In the genomic region with DNA sequence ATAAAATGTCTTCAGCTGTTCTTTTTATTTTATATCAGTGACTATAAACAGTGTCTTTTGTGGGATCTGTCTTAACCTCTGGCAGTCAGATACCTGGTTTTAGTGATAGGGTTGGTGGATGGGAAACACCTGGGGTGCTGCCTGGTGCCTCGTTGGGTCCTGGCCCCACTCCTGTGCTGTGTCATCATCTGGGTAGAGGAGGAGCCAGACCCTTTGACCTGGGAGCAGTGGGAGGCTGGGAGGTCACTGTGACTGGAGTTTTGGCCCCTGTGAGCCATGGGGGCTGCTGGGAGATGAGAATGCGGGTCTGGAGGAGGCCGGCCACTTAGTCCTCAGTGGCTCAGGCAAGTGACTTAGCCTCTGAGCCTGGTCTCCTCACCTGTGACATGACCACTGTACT, we compare ENCODE assay signal across 34 cellular contexts. TPM values are rescaled to one million over a fixed set of nuclear protein-coding genes. Genes with fewer than 3 reads are reported as not detected.
"Had no signal": no experiment of that assay in that cellular context is flagged by ENCODE, and none has a peak within 500 bp of the region (broad histone marks: within the 10 kb centered on the region; RNA-seq: fewer than 3 reads in every experiment).

No MANE protein-coding gene starts in this region.

- H3K27ac Mint-ChIP-seq: activated B cell treated with CpG ODN at 0.5 μM for 24 hours; activated CD4-positive, alpha-beta memory T cell treated with anti-CD3 and anti-CD28 coated beads for 36 hours; activated CD4-positive, alpha-beta T cell treated with anti-CD3 and anti-CD28 coated beads, Interleukin-2, amount 10 ng/mL, durations not matched to agents 24 days and 14 days; activated CD8-positive, alpha-beta T cell treated with anti-CD3 and anti-CD28 coated beads for 36 hours; activated naive CD4-positive, alpha-beta T cell treated with anti-CD3 and anti-CD28 coated beads for 36 hours; activated naive CD4-positive, alpha-beta T cell treated with anti-CD3 and anti-CD28 coated beads, Interleukin-2, amount 50 U/mL, for 72 hours; activated naive CD8-positive, alpha-beta T cell treated with anti-CD3 and anti-CD28 coated beads for 36 hours; activated T-cell treated with anti-CD3 and anti-CD28 coated beads, Interleukin-2, amount 50 U/mL, for 72 hours; activated T-helper 1 cell treated with anti-CD3 and anti-CD28 coated beads, Interleukin-12 subunit alpha, Interleukin-12 subunit beta, Interleukin-2, Interleukin-4 antibody, amounts not matched to agents 30 ng/mL and 10 ng/mL and 1 ng/mL, durations not matched to agents 14 hours and 24 hours and 36 hours; activated T-helper 17 cell treated with anti-CD3 and anti-CD28 coated beads, Interleukin-2, amount 50 U/mL, for 72 hours; T-helper 1 cell treated with Interleukin-12 subunit alpha and Interleukin-12 subunit beta and Interleukin-4 antibody, amounts not matched to agents 30 μg/mL and 1 μg/mL, for 36 hours; T-helper 2 cell treated with Interferon-gamma antibody and Interleukin-4, amounts not matched to agents 5 μg/mL and 100 μg/mL, for 36 hours had no signal

- H3K36me3 Mint-ChIP-seq: activated CD4-positive, alpha-beta memory T cell treated with anti-CD3 and anti-CD28 coated beads for 36 hours; activated naive CD4-positive, alpha-beta T cell treated with anti-CD3 and anti-CD28 coated beads, Interleukin-2, amount 50 U/mL, for 72 hours; activated naive CD8-positive, alpha-beta T cell treated with anti-CD3 and anti-CD28 coated beads for 36 hours had no signal

- H3K4me3 Mint-ChIP-seq: activated B cell treated with CpG ODN at 0.5 μM for 24 hours; activated CD4-positive, alpha-beta memory T cell treated with anti-CD3 and anti-CD28 coated beads for 36 hours; activated CD4-positive, alpha-beta T cell treated with anti-CD3 and anti-CD28 coated beads, Interleukin-2, amount 10 ng/mL, durations not matched to agents 24 days and 14 days; activated CD8-positive, alpha-beta T cell treated with anti-CD3 and anti-CD28 coated beads for 36 hours; activated naive CD4-positive, alpha-beta T cell treated with anti-CD3 and anti-CD28 coated beads for 36 hours; activated naive CD8-positive, alpha-beta T cell treated with anti-CD3 and anti-CD28 coated beads for 36 hours; activated T-cell treated with anti-CD3 and anti-CD28 coated beads, Interleukin-2, amount 50 U/mL, for 4 hours; activated T-cell treated with anti-CD3 and anti-CD28 coated beads, Interleukin-2, amount 50 U/mL, for 72 hours; activated T-helper 1 cell treated with anti-CD3 and anti-CD28 coated beads, Interleukin-12 subunit alpha, Interleukin-12 subunit beta, Interleukin-2, Interleukin-4 antibody, amounts not matched to agents 30 ng/mL and 10 ng/mL and 1 ng/mL, durations not matched to agents 14 hours and 24 hours and 36 hours; activated T-helper 17 cell treated with anti-CD3 and anti-CD28 coated beads, Interleukin-2, amount 50 U/mL, for 72 hours; T-helper 1 cell treated with Interleukin-12 subunit alpha and Interleukin-12 subunit beta and Interleukin-4 antibody, amounts not matched to agents 30 μg/mL and 1 μg/mL, for 36 hours; T-helper 2 cell treated with Interferon-gamma antibody and Interleukin-4, amounts not matched to agents 5 μg/mL and 100 μg/mL, for 36 hours had no signal

- FAIRE-seq: astrocyte, TTC549 had no signal

- H3K4me1 Mint-ChIP-seq: activated B cell treated with CpG ODN at 0.5 μM for 24 hours; activated CD4-positive, alpha-beta T cell treated with anti-CD3 and anti-CD28 coated beads, Interleukin-2, amount 10 ng/mL, durations not matched to agents 24 days and 14 days; activated T-helper 17 cell treated with anti-CD3 and anti-CD28 coated beads, Interleukin-2, amount 50 U/mL, for 72 hours had no signal

- ATAC-seq: activated naive CD4-positive, alpha-beta T cell treated with anti-CD3 and anti-CD28 coated beads, Interleukin-2, amount 50 U/mL, for 72 hours; activated T-helper 17 cell treated with anti-CD3 and anti-CD28 coated beads, Interleukin-2, amount 50 U/mL, for 72 hours; body of pancreas had no signal

- H3K27me3 ChIP-seq: adrenal gland, body of pancreas, brain microvascular endothelial cell, breast epithelium had no signal

- H3K9me3 Mint-ChIP-seq: activated B cell treated with CpG ODN at 0.5 μM for 24 hours; activated CD4-positive, alpha-beta memory T cell treated with anti-CD3 and anti-CD28 coated beads for 36 hours; activated CD4-positive, alpha-beta T cell treated with anti-CD3 and anti-CD28 coated beads, Interleukin-2, amount 10 ng/mL, durations not matched to agents 24 days and 14 days; activated CD8-positive, alpha-beta T cell treated with anti-CD3 and anti-CD28 coated beads for 36 hours; activated naive CD4-positive, alpha-beta T cell treated with anti-CD3 and anti-CD28 coated beads for 36 hours; activated naive CD4-positive, alpha-beta T cell treated with anti-CD3 and anti-CD28 coated beads, Interleukin-2, amount 50 U/mL, for 72 hours; activated naive CD8-positive, alpha-beta T cell treated with anti-CD3 and anti-CD28 coated beads for 36 hours; activated T-cell treated with anti-CD3 and anti-CD28 coated beads, Interleukin-2, amount 50 U/mL, for 4 hours; activated T-cell treated with anti-CD3 and anti-CD28 coated beads, Interleukin-2, amount 50 U/mL, for 72 hours; activated T-helper 1 cell treated with anti-CD3 and anti-CD28 coated beads, Interleukin-12 subunit alpha, Interleukin-12 subunit beta, Interleukin-2, Interleukin-4 antibody, amounts not matched to agents 30 ng/mL and 10 ng/mL and 1 ng/mL, durations not matched to agents 14 hours and 24 hours and 36 hours; activated T-helper 17 cell treated with anti-CD3 and anti-CD28 coated beads, Interleukin-2, amount 50 U/mL, for 72 hours; T-helper 1 cell treated with Interleukin-12 subunit alpha and Interleukin-12 subunit beta and Interleukin-4 antibody, amounts not matched to agents 30 μg/mL and 1 μg/mL, for 36 hours; T-helper 2 cell treated with Interferon-gamma antibody and Interleukin-4, amounts not matched to agents 5 μg/mL and 100 μg/mL, for 36 hours had no signal

- H3K36me3 ChIP-seq: adrenal gland, brain microvascular endothelial cell, breast epithelium had no signal

- H3K4me3 ChIP-seq: adrenal gland, body of pancreas, breast epithelium had no signal

- H3K27ac ChIP-seq: adrenal gland, body of pancreas, brain microvascular endothelial cell, breast epithelium, VCaP had no signal

- H3K4me1 ChIP-seq: adrenal gland, breast epithelium had no signal

- H3K9me3 ChIP-seq: adrenal gland, body of pancreas, breast epithelium had no signal

- DNase-seq: activated B cell treated with CpG ODN at 0.5 μM for 24 hours; activated CD4-positive, alpha-beta T cell treated with anti-CD3 and anti-CD28 coated beads, Interleukin-2, amount 10 ng/mL, durations not matched to agents 24 days and 14 days; activated CD4-positive, alpha-beta T cell treated with anti-CD3 and anti-CD28 coated beads, Interleukin-2, amount 50 U/mL, for 1 hour; activated CD4-positive, alpha-beta T cell treated with anti-CD3 and anti-CD28 coated beads, Interleukin-2, amount 50 U/mL, for 4 hours; activated CD4-positive, CD25-positive, alpha-beta regulatory T cell treated with anti-CD3 and anti-CD28 coated beads, Interleukin-2, amount 50 U/mL, for 72 hours; activated CD8-positive, alpha-beta memory T cell treated with anti-CD3 and anti-CD28 coated beads, Interleukin-2, amount 50 U/mL, for 4 hours; activated effector memory CD4-positive, alpha-beta T cell treated with anti-CD3 and anti-CD28 coated beads, Interleukin-2, amount 50 U/mL, for 16 hours; activated naive CD4-positive, alpha-beta T cell; activated naive CD4-positive, alpha-beta T cell treated with anti-CD3 and anti-CD28 coated beads for 36 hours; activated naive CD8-positive, alpha-beta T cell treated with anti-CD3 and anti-CD28 coated beads for 36 hours; activated T-cell treated with anti-CD3 and anti-CD28 coated beads for 4 hours; activated T-cell treated with anti-CD3 and anti-CD28 coated beads, Interleukin-2, amount 50 U/mL, for 1 hour; activated T-cell treated with anti-CD3 and anti-CD28 coated beads, Interleukin-2, amount 50 U/mL, for 4 hours; adrenal gland; amniotic stem cell; aorta; brain microvascular endothelial cell; central memory CD4-positive, alpha-beta T cell; T-helper 1 cell; T-helper 9 cell had no signal

RNA-seq across cellular contexts. Expression of a gene that starts 29.4 kb away (rescaled TPM):
- total RNA-seq: activated CD8-positive, alpha-beta memory T cell treated with anti-CD3 and anti-CD28 coated beads for 36 hours; astrocyte had no signal
